In the genomic region with DNA sequence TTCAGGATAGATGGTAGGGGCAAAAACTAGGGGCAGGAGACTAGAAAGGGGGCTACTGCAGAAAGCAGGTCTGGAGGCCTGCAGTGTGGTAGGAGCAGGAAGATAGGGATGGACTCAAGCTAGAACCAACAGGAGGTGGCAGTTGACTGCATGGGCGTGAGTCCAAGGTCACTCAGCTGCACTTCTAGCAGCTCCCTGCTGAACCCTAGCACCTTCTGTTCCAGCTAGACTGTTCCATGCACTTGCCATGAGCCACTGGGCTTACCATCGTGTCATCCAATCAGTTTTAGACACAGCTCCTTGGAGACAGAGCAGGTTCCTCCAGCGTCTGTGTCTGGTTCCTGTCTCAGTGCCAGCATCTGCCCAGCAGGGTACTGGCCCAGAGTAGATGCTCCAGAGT, we compare ENCODE assay signal across 17 cellular contexts. TPM values are rescaled to one million over a fixed set of nuclear protein-coding genes. Genes with fewer than 3 reads are reported as not detected.
"Had no signal": no experiment of that assay in that cellular context is flagged by ENCODE, and none has a peak within 500 bp of the region (broad histone marks: within the 10 kb centered on the region; RNA-seq: fewer than 3 reads in every experiment).

No MANE protein-coding gene starts in this region.

- H3K27me3 ChIP-seq: ascending aorta, right atrium auricular region had no signal

- H3K36me3 ChIP-seq: ascending aorta, right atrium auricular region had no signal

- H3K4me3 ChIP-seq: ascending aorta, lung, right atrium auricular region, skin epidermis had no signal

- H3K9me3 ChIP-seq: ascending aorta, right atrium auricular region had no signal

- DNase-seq: activated CD4-positive, alpha-beta T cell treated with anti-CD3 and anti-CD28 coated beads, Interleukin-2, amount 50 U/mL, for 1 hour; activated CD8-positive, alpha-beta memory T cell treated with anti-CD3 and anti-CD28 coated beads, Interleukin-2, amount 50 U/mL, for 48 hours; activated effector memory CD4-positive, alpha-beta T cell treated with Interleukin-2 at 50 U/mL for 16 hours; activated naive CD4-positive, alpha-beta T cell treated with anti-CD3 and anti-CD28 coated beads, Interleukin-2, amount 10 ng/mL, durations not matched to agents 7 days and 5 days; activated naive CD8-positive, alpha-beta T cell treated with anti-CD3 and anti-CD28 coated beads, Interleukin-2, amount 50 U/mL, for 24 hours; activated T-cell treated with anti-CD3 and anti-CD28 coated beads, Interleukin-2, amount 50 U/mL, for 48 hours; cortex of kidney; stimulated activated CD4-positive, alpha-beta T cell treated with anti-CD3 and anti-CD28 coated beads, Interleukin-4, amount 100 ng/mL, for 1 hour; T-helper 1 cell; T-helper 9 cell had no signal

- H3K27ac ChIP-seq: ascending aorta, right atrium auricular region, skin epidermis had no signal

- H3K4me1 ChIP-seq: ascending aorta, right atrium auricular region had no signal

- ATAC-seq: activated CD4-positive, CD25-positive, alpha-beta regulatory T cell treated with anti-CD3 and anti-CD28 coated beads, Interleukin-2, amount 50 U/mL, for 24 hours; activated naive CD8-positive, alpha-beta T cell treated with anti-CD3 and anti-CD28 coated beads, Interleukin-2, amount 50 U/mL, for 24 hours; stimulated activated memory B cell treated with anti-CD40 and anti-IgM and Interleukin-4, amounts not matched to agents 10 μg/mL and 1 μg/mL and 100 μg/mL, for 72 hours had no signal

RNA-seq across cellular contexts. Expression of a gene that starts 11.3 kb away (rescaled TPM):
- total RNA-seq: frontal cortex had no signal
